Comparison of ENCODE assay signal across 18 cellular contexts in the genomic region with DNA sequence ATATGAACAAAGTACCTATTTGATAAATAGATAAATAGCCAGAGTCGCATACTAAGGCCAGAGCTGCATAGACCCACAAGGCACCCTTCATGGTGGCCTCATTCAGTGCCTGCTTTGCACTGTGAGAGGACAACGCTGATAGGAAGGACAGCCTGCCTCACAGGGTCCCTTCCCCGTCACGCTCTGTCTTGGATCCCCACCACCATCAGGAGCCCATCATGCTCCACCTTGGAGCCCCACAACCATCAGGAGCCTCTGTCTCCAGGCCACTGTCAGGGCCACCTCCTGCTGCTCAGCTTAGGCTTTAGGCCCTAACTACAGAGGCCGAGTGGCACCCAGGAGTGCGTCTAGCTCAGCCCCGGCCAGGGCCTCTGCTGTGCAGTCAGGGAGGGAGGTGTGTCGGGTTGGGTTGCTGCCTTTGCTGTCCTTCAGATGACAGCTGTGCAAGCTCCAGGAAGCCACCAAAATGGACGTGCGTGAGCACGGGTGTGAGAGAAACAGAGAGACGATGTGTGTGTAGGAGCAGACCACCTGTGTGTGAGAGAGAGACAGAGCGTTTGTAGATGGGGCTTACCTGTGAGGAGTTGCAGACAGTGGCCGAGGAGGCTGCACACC.
"Had no signal": no experiment of that assay in that cellular context is flagged by ENCODE, and none has a peak within 500 bp of the region (broad histone marks: within the 10 kb centered on the region; RNA-seq: fewer than 3 reads in every experiment).

No MANE protein-coding gene starts in this region.

- H3K4me1 Mint-ChIP-seq: stimulated activated naive B cell treated with anti-CD40 and anti-IgM and Interleukin-4, amounts not matched to agents 10 μg/mL and 1 μg/mL and 100 μg/mL, for 72 hours had no signal

- H3K27ac ChIP-seq: gastrocnemius medialis, parathyroid adenoma, sigmoid colon, thoracic aorta, tibial nerve, upper lobe of left lung had no signal

- DNase-seq: caudate nucleus; cerebellar nuclear complex; cortex of kidney; effector memory CD8-positive, alpha-beta T cell; gastrocnemius medialis; naive thymus-derived CD8-positive, alpha-beta T cell; nephron progenitor cell; occipital lobe; sigmoid colon; stimulated activated CD4-positive, alpha-beta T cell treated with anti-CD3 and anti-CD28 coated beads, Interleukin-2, amount 100 ng/mL, for 24 hours; stimulated activated CD4-positive, alpha-beta T cell treated with anti-CD3 and anti-CD28 coated beads, Interleukin-4, amount 100 ng/mL, for 24 hours; stimulated activated naive B cell treated with anti-CD40 and anti-IgM and Interleukin-4, amounts not matched to agents 10 μg/mL and 1 μg/mL and 100 μg/mL, for 72 hours; upper lobe of left lung had no signal

- H3K36me3 ChIP-seq: gastrocnemius medialis, sigmoid colon, thoracic aorta, tibial nerve, upper lobe of left lung had no signal

- ATAC-seq: effector memory CD8-positive, alpha-beta T cell; gastrocnemius medialis; naive thymus-derived CD8-positive, alpha-beta T cell; stimulated activated naive B cell treated with anti-CD40 and anti-IgM and Interleukin-4, amounts not matched to agents 10 μg/mL and 1 μg/mL and 100 μg/mL, for 72 hours had no signal

- H3K4me3 ChIP-seq: gastrocnemius medialis, sigmoid colon, thoracic aorta, tibial nerve, upper lobe of left lung had no signal

- H3K27me3 ChIP-seq: gastrocnemius medialis, tibial nerve, upper lobe of left lung had no signal

- H3K4me1 ChIP-seq: gastrocnemius medialis, parathyroid adenoma, sigmoid colon, tibial nerve, upper lobe of left lung had no signal

- H3K36me3 Mint-ChIP-seq: naive thymus-derived CD8-positive, alpha-beta T cell; stimulated activated naive B cell treated with anti-CD40 and anti-IgM and Interleukin-4, amounts not matched to agents 10 μg/mL and 1 μg/mL and 100 μg/mL, for 72 hours had no signal

- H3K4me3 Mint-ChIP-seq: effector memory CD8-positive, alpha-beta T cell; naive thymus-derived CD8-positive, alpha-beta T cell; nephron progenitor cell; stimulated activated naive B cell treated with anti-CD40 and anti-IgM and Interleukin-4, amounts not matched to agents 10 μg/mL and 1 μg/mL and 100 μg/mL, for 72 hours; stimulated activated naive CD8-positive, alpha-beta T cell treated with anti-CD3 and anti-CD28 coated beads, Interleukin-15, Interleukin-2, amounts not matched to agents 100 ng/mL and 50 ng/mL, for 24 hours had no signal

- H3K9me3 ChIP-seq: gastrocnemius medialis, thoracic aorta, upper lobe of left lung had no signal

- H3K27ac Mint-ChIP-seq: effector memory CD8-positive, alpha-beta T cell; naive thymus-derived CD8-positive, alpha-beta T cell; nephron progenitor cell; progenitor cell of endocrine pancreas; stimulated activated naive B cell treated with anti-CD40 and anti-IgM and Interleukin-4, amounts not matched to agents 10 μg/mL and 1 μg/mL and 100 μg/mL, for 72 hours; stimulated activated naive CD8-positive, alpha-beta T cell treated with anti-CD3 and anti-CD28 coated beads, Interleukin-15, Interleukin-2, amounts not matched to agents 100 ng/mL and 50 ng/mL, for 24 hours had no signal

- H3K27me3 Mint-ChIP-seq: effector memory CD8-positive, alpha-beta T cell; stimulated activated naive B cell treated with anti-CD40 and anti-IgM and Interleukin-4, amounts not matched to agents 10 μg/mL and 1 μg/mL and 100 μg/mL, for 72 hours; stimulated activated naive CD8-positive, alpha-beta T cell treated with anti-CD3 and anti-CD28 coated beads, Interleukin-15, Interleukin-2, amounts not matched to agents 100 ng/mL and 50 ng/mL, for 24 hours had no signal
